ENCODE assay signal across 1 cellular context in the genomic region with DNA sequence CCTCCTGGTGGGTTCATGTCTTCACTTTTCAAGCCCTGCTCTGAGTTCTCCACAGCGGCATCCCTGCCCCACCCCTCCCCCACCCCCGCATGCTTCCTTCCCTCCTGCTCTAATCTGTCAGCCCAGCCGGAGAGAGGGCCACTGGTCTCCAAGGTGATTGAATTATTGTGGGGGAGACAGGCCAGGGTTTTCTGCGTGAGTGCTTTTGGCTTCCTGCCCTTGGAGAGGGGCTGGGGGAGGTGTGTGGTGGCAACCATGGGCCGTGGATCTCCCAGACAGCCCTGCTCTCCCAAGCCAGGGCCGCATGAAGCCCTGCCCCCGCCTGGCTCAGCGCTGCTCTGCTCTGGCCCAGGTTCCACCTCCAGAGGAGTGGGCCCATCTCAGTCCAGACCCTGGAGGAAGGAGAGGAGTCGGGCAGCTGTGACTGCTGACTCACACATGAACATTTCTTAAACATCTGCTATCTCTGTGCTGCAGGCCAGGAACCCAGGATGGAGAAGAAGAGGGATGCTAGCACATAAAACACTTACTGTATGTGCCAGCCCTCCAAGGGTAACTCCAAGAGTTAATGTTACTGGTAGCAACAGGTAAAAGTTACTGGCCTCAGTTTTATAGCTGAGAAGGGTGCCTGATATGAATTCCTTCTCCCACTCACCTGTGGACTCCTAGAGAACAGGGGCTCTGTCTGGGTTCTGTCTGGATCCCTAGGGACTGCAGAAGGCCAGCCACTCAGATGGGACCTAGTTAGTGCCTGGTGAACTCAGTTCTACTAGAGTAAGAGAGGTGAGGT.
TF ChIP-seq lines count a peak whose summit lies in the region.

No MANE protein-coding gene starts in this region.

TF ChIP-seq in K562, 482 proteins besides CTCF, POLR2A, EP300 and RAD21 (continued from another document and continues in another):
- TF ChIP-seq BRF1 (IDR thresholded peaks at IDR 0.05; ENCODE audit: borderline replicate concordance, extremely low read depth, insufficient read length), result no peak
- TF ChIP-seq NFE2 (IDR thresholded peaks at IDR 0.05; ENCODE audit: low read depth), result peak; percentile 89
- TF ChIP-seq, protein P1, sequence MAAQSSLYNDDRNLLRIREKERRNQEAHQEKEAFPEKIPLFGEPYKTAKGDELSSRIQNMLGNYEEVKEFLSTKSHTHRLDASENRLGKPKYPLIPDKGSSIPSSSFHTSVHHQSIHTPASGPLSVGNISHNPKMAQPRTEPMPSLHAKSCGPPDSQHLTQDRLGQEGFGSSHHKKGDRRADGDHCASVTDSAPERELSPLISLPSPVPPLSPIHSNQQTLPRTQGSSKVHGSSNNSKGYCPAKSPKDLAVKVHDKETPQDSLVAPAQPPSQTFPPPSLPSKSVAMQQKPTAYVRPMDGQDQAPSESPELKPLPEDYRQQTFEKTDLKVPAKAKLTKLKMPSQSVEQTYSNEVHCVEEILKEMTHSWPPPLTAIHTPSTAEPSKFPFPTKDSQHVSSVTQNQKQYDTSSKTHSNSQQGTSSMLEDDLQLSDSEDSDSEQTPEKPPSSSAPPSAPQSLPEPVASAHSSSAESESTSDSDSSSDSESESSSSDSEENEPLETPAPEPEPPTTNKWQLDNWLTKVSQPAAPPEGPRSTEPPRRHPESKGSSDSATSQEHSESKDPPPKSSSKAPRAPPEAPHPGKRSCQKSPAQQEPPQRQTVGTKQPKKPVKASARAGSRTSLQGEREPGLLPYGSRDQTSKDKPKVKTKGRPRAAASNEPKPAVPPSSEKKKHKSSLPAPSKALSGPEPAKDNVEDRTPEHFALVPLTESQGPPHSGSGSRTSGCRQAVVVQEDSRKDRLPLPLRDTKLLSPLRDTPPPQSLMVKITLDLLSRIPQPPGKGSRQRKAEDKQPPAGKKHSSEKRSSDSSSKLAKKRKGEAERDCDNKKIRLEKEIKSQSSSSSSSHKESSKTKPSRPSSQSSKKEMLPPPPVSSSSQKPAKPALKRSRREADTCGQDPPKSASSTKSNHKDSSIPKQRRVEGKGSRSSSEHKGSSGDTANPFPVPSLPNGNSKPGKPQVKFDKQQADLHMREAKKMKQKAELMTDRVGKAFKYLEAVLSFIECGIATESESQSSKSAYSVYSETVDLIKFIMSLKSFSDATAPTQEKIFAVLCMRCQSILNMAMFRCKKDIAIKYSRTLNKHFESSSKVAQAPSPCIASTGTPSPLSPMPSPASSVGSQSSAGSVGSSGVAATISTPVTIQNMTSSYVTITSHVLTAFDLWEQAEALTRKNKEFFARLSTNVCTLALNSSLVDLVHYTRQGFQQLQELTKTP (IDR thresholded peaks at IDR 0.05; ENCODE audit: low read depth in 1 of 2, partially characterized antibody in 2 of 2), result peak in 1 of 2 experiments; percentile 83
- TF ChIP-seq, protein P2, sequence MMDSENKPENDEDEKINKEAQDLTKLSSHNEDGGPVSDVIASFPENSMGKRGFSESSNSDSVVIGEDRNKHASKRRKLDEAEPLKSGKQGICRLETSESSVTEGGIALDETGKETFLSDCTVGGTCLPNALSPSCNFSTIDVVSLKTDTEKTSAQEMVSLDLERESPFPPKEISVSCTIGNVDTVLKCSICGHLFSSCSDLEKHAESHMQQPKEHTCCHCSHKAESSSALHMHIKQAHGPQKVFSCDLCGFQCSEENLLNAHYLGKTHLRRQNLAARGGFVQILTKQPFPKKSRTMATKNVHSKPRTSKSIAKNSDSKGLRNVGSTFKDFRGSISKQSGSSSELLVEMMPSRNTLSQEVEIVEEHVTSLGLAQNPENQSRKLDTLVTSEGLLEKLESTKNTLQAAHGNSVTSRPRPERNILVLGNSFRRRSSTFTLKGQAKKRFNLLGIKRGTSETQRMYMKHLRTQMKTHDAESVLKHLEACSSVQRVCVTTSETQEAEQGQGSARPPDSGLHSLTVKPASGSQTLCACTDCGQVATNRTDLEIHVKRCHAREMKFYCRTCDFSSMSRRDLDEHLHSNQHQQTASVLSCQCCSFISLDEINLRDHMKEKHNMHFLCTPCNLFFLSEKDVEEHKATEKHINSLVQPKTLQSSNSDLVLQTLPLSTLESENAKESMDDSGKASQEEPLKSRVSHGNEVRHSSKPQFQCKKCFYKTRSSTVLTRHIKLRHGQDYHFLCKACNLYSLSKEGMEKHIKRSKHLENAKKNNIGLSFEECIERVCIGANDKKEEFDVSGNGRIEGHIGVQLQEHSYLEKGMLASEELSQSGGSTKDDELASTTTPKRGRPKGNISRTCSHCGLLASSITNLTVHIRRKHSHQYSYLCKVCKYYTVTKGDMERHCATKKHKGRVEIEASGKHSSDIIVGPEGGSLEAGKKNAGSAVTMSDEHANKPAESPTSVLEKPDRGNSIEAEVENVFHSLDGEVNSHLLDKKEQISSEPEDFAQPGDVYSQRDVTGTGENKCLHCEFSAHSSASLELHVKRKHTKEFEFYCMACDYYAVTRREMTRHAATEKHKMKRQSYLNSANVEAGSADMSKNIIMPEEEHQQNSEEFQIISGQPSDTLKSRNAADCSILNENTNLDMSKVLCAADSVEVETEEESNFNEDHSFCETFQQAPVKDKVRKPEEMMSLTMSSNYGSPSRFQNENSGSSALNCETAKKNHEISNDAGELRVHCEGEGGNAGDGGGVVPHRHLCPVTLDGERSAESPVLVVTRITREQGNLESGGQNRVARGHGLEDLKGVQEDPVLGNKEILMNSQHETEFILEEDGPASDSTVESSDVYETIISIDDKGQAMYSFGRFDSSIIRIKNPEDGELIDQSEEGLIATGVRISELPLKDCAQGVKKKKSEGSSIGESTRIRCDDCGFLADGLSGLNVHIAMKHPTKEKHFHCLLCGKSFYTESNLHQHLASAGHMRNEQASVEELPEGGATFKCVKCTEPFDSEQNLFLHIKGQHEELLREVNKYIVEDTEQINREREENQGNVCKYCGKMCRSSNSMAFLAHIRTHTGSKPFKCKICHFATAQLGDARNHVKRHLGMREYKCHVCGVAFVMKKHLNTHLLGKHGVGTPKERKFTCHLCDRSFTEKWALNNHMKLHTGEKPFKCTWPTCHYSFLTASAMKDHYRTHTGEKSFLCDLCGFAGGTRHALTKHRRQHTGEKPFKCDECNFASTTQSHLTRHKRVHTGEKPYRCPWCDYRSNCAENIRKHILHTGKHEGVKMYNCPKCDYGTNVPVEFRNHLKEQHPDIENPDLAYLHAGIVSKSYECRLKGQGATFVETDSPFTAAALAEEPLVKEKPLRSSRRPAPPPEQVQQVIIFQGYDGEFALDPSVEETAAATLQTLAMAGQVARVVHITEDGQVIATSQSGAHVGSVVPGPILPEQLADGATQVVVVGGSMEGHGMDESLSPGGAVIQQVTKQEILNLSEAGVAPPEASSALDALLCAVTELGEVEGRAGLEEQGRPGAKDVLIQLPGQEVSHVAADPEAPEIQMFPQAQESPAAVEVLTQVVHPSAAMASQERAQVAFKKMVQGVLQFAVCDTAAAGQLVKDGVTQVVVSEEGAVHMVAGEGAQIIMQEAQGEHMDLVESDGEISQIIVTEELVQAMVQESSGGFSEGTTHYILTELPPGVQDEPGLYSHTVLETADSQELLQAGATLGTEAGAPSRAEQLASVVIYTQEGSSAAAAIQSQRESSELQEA (IDR thresholded peaks at IDR 0.05; ENCODE audit: low read depth), result no peak
- peak; percentile 19; the same call in 1 of the 2 replicates for TF ChIP-seq KLF6 (CRISPR knock-in tag; IDR thresholded peaks at IDR 0.05; ENCODE audit: borderline replicate concordance)
- TF ChIP-seq ETV5 (CRISPR knock-in tag; IDR thresholded peaks at IDR 0.05; ENCODE audit: low read depth), result peak; percentile 81; the same call in 1 of the 2 replicates
- TF ChIP-seq, protein P3, sequence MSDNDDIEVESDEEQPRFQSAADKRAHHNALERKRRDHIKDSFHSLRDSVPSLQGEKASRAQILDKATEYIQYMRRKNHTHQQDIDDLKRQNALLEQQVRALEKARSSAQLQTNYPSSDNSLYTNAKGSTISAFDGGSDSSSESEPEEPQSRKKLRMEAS (CRISPR knock-in tag; IDR thresholded peaks at IDR 0.05), result peak; percentile 92
- TF ChIP-seq MCM7 (IDR thresholded peaks at IDR 0.05), result no peak
- TF ChIP-seq, protein P4, sequence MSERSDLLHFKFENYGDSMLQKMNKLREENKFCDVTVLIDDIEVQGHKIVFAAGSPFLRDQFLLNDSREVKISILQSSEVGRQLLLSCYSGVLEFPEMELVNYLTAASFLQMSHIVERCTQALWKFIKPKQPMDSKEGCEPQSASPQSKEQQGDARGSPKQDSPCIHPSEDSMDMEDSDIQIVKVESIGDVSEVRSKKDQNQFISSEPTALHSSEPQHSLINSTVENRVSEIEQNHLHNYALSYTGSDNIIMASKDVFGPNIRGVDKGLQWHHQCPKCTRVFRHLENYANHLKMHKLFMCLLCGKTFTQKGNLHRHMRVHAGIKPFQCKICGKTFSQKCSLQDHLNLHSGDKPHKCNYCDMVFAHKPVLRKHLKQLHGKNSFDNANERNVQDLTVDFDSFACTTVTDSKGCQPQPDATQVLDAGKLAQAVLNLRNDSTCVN (CRISPR knock-in tag; IDR thresholded peaks at IDR 0.05), result no peak
- peak; percentile 83 for TF ChIP-seq ZNF766 (CRISPR knock-in tag; conservative IDR thresholded peaks at IDR 0.05)
- 0 out of 2 replicates have a peak, but pooled peaks have one; percentile 70 for TF ChIP-seq ERF (CRISPR knock-in tag; IDR thresholded peaks at IDR 0.05)
- peak; percentile 58 for TF ChIP-seq CREB1 (IDR thresholded peaks at IDR 0.05)
- TF ChIP-seq CREB1 (CRISPR knock-in tag; IDR thresholded peaks at IDR 0.05), result peak; percentile 55; the same call in 1 of the 2 replicates
- peak; percentile 85 for TF ChIP-seq BHLHE40 (IDR thresholded peaks at IDR 0.05; ENCODE audit: low read length)
- TF ChIP-seq SUPT5H (IDR thresholded peaks at IDR 0.05), result 0 out of 2 replicates have a peak, but pooled peaks have one; percentile 1
- TF ChIP-seq SIX5 (IDR thresholded peaks at IDR 0.05; ENCODE audit: borderline replicate concordance in 1 of 2, insufficient read depth in 1 of 2, low read depth in 1 of 2, low read length in 2 of 2), result no peak
- TF ChIP-seq POLR2H (tag; IDR thresholded peaks at IDR 0.05; ENCODE audit: low read depth), result no peak
- no peak for TF ChIP-seq SRSF1 (IDR thresholded peaks at IDR 0.05; ENCODE audit: low read depth, low read length)
- no peak for TF ChIP-seq ARID2 (IDR thresholded peaks at IDR 0.05)
- TF ChIP-seq GABPB2 (CRISPR knock-in tag; conservative IDR thresholded peaks at IDR 0.05), result no peak
- TF ChIP-seq EWSR1 (IDR thresholded peaks at IDR 0.05; ENCODE audit: borderline replicate concordance, low read depth, partially characterized antibody), result no peak
- TF ChIP-seq PTBP1 (IDR thresholded peaks at IDR 0.05; ENCODE audit: low read depth, low read length), result 0 out of 2 replicates have a peak, but pooled peaks have one; percentile 23
- TF ChIP-seq, protein P5, sequence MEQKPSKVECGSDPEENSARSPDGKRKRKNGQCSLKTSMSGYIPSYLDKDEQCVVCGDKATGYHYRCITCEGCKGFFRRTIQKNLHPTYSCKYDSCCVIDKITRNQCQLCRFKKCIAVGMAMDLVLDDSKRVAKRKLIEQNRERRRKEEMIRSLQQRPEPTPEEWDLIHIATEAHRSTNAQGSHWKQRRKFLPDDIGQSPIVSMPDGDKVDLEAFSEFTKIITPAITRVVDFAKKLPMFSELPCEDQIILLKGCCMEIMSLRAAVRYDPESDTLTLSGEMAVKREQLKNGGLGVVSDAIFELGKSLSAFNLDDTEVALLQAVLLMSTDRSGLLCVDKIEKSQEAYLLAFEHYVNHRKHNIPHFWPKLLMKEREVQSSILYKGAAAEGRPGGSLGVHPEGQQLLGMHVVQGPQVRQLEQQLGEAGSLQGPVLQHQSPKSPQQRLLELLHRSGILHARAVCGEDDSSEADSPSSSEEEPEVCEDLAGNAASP (IDR thresholded peaks at IDR 0.05), result no peak
- peak; percentile 98 for TF ChIP-seq SMARCA4 (IDR thresholded peaks at IDR 0.05)
- TF ChIP-seq RBBP5 (IDR thresholded peaks at IDR 0.05; ENCODE audit: borderline replicate concordance, insufficient read depth, low read length, poor library complexity, severe bottlenecking), result peak; percentile 97
- TF ChIP-seq BCOR (IDR thresholded peaks at IDR 0.05), result peak; percentile 82
- TF ChIP-seq, protein P6, sequence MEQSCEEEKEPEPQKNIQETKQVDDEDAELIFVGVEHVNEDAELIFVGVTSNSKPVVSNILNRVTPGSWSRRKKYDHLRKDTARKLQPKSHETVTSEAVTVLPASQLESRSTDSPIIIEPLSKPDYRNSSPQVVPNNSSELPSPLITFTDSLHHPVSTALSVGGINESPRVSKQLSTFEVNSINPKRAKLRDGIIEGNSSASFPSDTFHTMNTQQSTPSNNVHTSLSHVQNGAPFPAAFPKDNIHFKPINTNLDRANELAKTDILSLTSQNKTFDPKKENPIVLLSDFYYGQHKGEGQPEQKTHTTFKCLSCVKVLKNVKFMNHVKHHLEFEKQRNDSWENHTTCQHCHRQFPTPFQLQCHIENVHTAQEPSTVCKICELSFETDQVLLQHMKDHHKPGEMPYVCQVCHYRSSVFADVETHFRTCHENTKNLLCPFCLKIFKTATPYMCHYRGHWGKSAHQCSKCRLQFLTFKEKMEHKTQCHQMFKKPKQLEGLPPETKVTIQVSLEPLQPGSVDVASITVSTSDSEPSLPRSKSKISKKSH (CRISPR knock-in tag; IDR thresholded peaks at IDR 0.05), result no peak
- TF ChIP-seq JUNB (CRISPR knock-in tag; conservative IDR thresholded peaks at IDR 0.05), result peak; percentile 53; the same call in 1 of the 2 replicates
- TF ChIP-seq, protein P7, sequence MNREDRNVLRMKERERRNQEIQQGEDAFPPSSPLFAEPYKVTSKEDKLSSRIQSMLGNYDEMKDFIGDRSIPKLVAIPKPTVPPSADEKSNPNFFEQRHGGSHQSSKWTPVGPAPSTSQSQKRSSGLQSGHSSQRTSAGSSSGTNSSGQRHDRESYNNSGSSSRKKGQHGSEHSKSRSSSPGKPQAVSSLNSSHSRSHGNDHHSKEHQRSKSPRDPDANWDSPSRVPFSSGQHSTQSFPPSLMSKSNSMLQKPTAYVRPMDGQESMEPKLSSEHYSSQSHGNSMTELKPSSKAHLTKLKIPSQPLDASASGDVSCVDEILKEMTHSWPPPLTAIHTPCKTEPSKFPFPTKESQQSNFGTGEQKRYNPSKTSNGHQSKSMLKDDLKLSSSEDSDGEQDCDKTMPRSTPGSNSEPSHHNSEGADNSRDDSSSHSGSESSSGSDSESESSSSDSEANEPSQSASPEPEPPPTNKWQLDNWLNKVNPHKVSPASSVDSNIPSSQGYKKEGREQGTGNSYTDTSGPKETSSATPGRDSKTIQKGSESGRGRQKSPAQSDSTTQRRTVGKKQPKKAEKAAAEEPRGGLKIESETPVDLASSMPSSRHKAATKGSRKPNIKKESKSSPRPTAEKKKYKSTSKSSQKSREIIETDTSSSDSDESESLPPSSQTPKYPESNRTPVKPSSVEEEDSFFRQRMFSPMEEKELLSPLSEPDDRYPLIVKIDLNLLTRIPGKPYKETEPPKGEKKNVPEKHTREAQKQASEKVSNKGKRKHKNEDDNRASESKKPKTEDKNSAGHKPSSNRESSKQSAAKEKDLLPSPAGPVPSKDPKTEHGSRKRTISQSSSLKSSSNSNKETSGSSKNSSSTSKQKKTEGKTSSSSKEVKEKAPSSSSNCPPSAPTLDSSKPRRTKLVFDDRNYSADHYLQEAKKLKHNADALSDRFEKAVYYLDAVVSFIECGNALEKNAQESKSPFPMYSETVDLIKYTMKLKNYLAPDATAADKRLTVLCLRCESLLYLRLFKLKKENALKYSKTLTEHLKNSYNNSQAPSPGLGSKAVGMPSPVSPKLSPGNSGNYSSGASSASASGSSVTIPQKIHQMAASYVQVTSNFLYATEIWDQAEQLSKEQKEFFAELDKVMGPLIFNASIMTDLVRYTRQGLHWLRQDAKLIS (CRISPR knock-in tag; IDR thresholded peaks at IDR 0.05), result peak; percentile 87; the same call in 1 of the 2 replicates
- TF ChIP-seq ELF1 (tag; IDR thresholded peaks at IDR 0.05), result 0 out of 2 replicates have a peak, but pooled peaks have one; percentile 42
